8 cellular contexts compared by ENCODE assay signal in genomic region chr6:16759646-16760535, GRCh38. TPM values are rescaled to one million over a fixed set of nuclear protein-coding genes. Genes with fewer than 3 reads are reported as not detected.
DNase-seq lines count a peak whose midpoint lies in the region; ATAC-seq, FAIRE-seq and TF ChIP-seq lines count a peak whose summit lies in the region.

No MANE protein-coding gene starts in this region.

- WGBS in spleen, 5 donors = 0 to 1% (median 0%) methylated on average over 67 to 89 of the region's 89 CpGs

- no peaks in the 10 kb centered on the region for H3K9me3 ChIP-seq in spleen

- ATAC-seq in WTC11 (peak; percentile 33), GM18520 (IDR thresholded peaks at IDR 0.05; ENCODE audit: unreplicated experiment) (no peak)

- H3K9me3 Mint-ChIP-seq in WTC11 = no peaks in the 10 kb centered on the region

- intact Hi-C loops in spleen (cut with DNase I; ENCODE audit: low total_unique reads) = loop anchor here (5.0 kb wide), 1 partner anchor 248 kb away; no protein-coding TSS in a partner anchor

- TF ChIP-seq CTCF in WTC11 (IDR thresholded peaks at IDR 0.05) = no peak
- no peak for TF ChIP-seq CTCF in bronchial epithelial cell (IDR thresholded peaks at IDR 0.05; ENCODE audit: insufficient read depth, low read length, severe bottlenecking)
- TF ChIP-seq CTCF in spleen (IDR thresholded peaks at IDR 0.05 in 8 of 11, conservative IDR thresholded peaks at IDR 0.05 in 3 of 11) = peak in 6 of 11 experiments; percentile 28 to 44 (median 32)

- CTCF ChIA-PET in WTC11 (lab: Charles Lee) = interaction anchor here (1.2 to 3.0 kb wide), 2 partner anchors 11 to 247 kb away, joined by 3 to 14 read pairs; no protein-coding TSS in a partner anchor

- peak overlapping the region; percentile 89 to 100 (median 99) for H3K27ac ChIP-seq in spleen

- POLR2A ChIA-PET in WTC11 (lab: Charles Lee) = no interaction called here

- H3K27me3 Mint-ChIP-seq in WTC11 (ENCODE audit: low read depth) = peaks cover 26% of the 10 kb centered on the region

- no peak for FAIRE-seq in bronchial epithelial cell (lab: Jason Lieb, UNC)

- peaks cover 16 to 78% (median 56%) of the 10 kb centered on the region in 6 donors for H3K4me1 ChIP-seq in spleen

- H3K36me3 ChIP-seq in bronchial epithelial cell (ENCODE audit: control insufficient read depth, insufficient read depth, low read length) (no peaks in the 10 kb centered on the region), spleen (no peaks in the 10 kb centered on the region)

- H3K4me1 Mint-ChIP-seq in WTC11 = peaks cover 33% of the 10 kb centered on the region

- H3K4me3 ChIP-seq in bronchial epithelial cell (ENCODE audit: low read depth, low read length) (peak overlapping the region; percentile 81), spleen (peak overlapping the region; percentile 47 to 91 (median 75))

- H3K27ac Mint-ChIP-seq in WTC11 = no peak overlapping the region

- peak in 2 of 3 donors; percentile 33 to 85 for TF ChIP-seq POLR2A in spleen (IDR thresholded peaks at IDR 0.05)

- H3K27me3 ChIP-seq in bronchial epithelial cell (ENCODE audit: control insufficient read depth, insufficient read depth, low read length) (no peaks in the 10 kb centered on the region), spleen (replicated peaks in 1 of 7) (no peaks in the 10 kb centered on the region)

- H3K36me3 Mint-ChIP-seq in WTC11 = no peaks in the 10 kb centered on the region

- DNase-seq in GM03348 (ENCODE audit: low spot score) (peak; percentile 91), HCEC 1CT (peak; percentile 86), NCI-H146 (lab: John Stamatoyannopoulos, UW) (peak; percentile 72), WTC11 (ENCODE audit: low spot score) (peak; percentile 72), bronchial epithelial cell (ENCODE audit: low read depth) (peak; percentile 62), iris pigment epithelial cell (ENCODE audit: low read depth) (peak; percentile 93), spleen (peak; percentile 97)

- peak overlapping the region; percentile 87 for H3K4me3 Mint-ChIP-seq in WTC11

TF ChIP-seq in WTC11, 78 proteins besides CTCF, POLR2A, EP300 and RAD21 (continues in another document):
- TF ChIP-seq ZNF121 (CRISPR knock-in tag; IDR thresholded peaks at IDR 0.05) = no peak
- TF ChIP-seq MXD4 (CRISPR knock-in tag; IDR thresholded peaks at IDR 0.05; ENCODE audit: borderline replicate concordance) = no peak
- TF ChIP-seq ARID4B (CRISPR knock-in tag; IDR thresholded peaks at IDR 0.05; ENCODE audit: borderline replicate concordance) = peak; percentile 28; the same call in 1 of the 2 replicates
- TF ChIP-seq ETV6 (CRISPR knock-in tag; IDR thresholded peaks at IDR 0.05) = 0 out of 2 replicates have a peak, but pooled peaks have one; percentile 30
- TF ChIP-seq IRF1 (CRISPR knock-in tag; IDR thresholded peaks at IDR 0.05) = no peak
- TF ChIP-seq, protein P1, sequence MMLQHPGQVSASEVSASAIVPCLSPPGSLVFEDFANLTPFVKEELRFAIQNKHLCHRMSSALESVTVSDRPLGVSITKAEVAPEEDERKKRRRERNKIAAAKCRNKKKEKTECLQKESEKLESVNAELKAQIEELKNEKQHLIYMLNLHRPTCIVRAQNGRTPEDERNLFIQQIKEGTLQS (CRISPR knock-in tag; conservative IDR thresholded peaks at IDR 0.05) = no peak
- TF ChIP-seq GTF2I (CRISPR knock-in tag; conservative IDR thresholded peaks at IDR 0.05) = no peak
- TF ChIP-seq ELF4 (CRISPR knock-in tag; IDR thresholded peaks at IDR 0.05; ENCODE audit: low read depth) = no peak
- TF ChIP-seq, protein P2, sequence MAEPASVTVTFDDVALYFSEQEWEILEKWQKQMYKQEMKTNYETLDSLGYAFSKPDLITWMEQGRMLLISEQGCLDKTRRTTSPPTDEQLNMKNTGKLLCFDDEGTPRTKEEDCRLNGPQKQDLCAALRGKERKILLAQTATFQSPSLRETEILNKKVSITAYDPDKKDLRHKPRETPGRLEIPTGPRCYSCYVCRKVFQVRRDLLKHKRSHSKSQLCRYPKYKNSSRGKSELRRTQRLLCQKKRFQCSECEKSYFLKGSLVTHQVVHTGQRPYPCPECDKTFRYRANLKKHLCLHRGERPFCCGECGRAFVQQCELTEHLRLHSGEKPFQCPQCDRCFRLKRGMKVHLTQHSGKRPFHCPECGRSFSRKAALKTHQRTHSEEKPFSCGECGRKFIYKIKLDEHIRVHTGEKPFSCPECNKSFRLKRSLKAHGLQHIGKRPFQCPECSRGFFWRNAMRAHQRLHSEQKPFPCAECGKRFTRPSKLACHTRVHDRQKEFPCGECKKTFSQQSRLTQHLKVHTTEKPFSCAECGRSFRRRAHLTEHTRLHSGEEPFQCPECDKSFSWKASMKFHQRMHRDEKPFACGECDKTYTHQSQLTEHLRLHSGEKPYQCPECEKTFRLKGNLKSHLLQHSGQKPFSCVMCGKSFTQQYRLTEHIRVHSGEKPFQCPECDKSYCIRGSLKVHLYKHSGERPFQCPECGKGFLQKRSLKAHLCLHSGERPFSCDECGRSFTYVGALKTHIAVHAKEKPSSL (CRISPR knock-in tag; conservative IDR thresholded peaks at IDR 0.05) = no peak
- TF ChIP-seq USF2 (CRISPR knock-in tag; IDR thresholded peaks at IDR 0.05) = no peak
- TF ChIP-seq, protein P3, sequence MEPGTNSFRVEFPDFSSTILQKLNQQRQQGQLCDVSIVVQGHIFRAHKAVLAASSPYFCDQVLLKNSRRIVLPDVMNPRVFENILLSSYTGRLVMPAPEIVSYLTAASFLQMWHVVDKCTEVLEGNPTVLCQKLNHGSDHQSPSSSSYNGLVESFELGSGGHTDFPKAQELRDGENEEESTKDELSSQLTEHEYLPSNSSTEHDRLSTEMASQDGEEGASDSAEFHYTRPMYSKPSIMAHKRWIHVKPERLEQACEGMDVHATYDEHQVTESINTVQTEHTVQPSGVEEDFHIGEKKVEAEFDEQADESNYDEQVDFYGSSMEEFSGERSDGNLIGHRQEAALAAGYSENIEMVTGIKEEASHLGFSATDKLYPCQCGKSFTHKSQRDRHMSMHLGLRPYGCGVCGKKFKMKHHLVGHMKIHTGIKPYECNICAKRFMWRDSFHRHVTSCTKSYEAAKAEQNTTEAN (CRISPR knock-in tag; IDR thresholded peaks at IDR 0.05) = peak; percentile 82; the same call in 1 of the 2 replicates
- TF ChIP-seq, protein P4, sequence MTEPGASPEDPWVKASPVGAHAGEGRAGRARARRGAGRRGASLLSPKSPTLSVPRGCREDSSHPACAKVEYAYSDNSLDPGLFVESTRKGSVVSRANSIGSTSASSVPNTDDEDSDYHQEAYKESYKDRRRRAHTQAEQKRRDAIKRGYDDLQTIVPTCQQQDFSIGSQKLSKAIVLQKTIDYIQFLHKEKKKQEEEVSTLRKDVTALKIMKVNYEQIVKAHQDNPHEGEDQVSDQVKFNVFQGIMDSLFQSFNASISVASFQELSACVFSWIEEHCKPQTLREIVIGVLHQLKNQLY (CRISPR knock-in tag; IDR thresholded peaks at IDR 0.05) = no peak
- TF ChIP-seq IRF2 (CRISPR knock-in tag; IDR thresholded peaks at IDR 0.05; ENCODE audit: borderline replicate concordance, low read depth) = no peak
- no peak for TF ChIP-seq FOXJ3 (CRISPR knock-in tag; IDR thresholded peaks at IDR 0.05; ENCODE audit: borderline replicate concordance)
- 0 out of 2 replicates have a peak, but pooled peaks have one; percentile 45 for TF ChIP-seq TEAD1 (CRISPR knock-in tag; IDR thresholded peaks at IDR 0.05)
- no peak for TF ChIP-seq CBFB (CRISPR knock-in tag; IDR thresholded peaks at IDR 0.05; ENCODE audit: low read depth)

RNA-seq across cellular contexts. Expression of gene ATXN1, which starts 1.4 kb away (rescaled TPM):
- total RNA-seq in WTC11 (2021) (7.5 to 8.8 TPM (median 8.1 TPM) in 3 replicates), bronchial epithelial cell (18.4 and 50.1 TPM in 2 replicates), spleen (100 to 1,000 TPM in 2 of 7 donors, 10 to 100 TPM in 5; 64.3 to 123 (median 80.5) TPM)
- polyA plus RNA-seq in spleen = 1 to 10 TPM; 3.5 to 9.4 (median 5.1) TPM

Comparison
In these comparisons a context has a peak if more than half of its experiments do, and no peak if none do; other contexts are left out.
1. CTCF ChIP-seq: peak in spleen (6 of 11); none in WTC11 (single experiment) and bronchial epithelial cell (single experiment).
2. Peak in every context shown above with its lines, with median percentiles within 50 percentile points of each other: DNase-seq.